Comparison of ENCODE assay signal across 8 cellular contexts in the genomic region with DNA sequence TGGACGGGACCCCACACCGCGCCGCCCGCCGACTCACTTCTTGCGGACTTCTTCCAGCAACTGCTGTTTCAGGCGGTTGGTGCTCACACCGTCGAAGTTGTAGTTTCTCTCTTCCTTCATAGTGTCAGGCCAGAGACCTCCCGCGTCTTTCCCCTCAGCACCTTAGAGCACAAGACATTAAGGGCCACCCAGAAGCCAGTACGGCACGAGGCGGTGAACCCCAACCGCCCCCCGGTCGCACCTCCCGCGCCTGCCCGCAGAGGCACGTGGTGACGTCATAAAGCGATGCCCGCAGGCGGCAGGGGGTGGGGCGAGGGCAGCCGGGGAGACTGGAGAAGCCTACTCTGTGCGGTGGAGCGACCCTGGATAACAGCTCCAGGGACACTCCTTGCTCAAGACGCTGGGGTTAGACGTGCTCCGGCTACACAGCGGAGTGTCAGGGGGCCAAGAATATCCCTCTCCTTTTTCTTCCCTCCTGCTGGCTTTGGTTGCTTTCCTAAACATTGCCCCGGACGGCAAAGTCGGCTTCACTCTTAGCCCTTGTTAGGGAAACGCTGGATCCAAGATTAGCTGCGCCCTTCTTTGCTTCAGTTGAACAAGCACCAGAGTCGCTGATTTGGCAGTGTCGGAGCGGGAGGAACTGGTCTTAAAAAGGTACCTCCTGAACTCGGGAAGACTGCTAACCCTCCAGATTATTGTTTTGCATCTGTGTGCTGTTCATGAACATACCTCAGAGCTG. TPM values are rescaled to one million over a fixed set of nuclear protein-coding genes. Genes with fewer than 3 reads are reported as not detected.
DNase-seq lines count a peak whose midpoint lies in the region; ATAC-seq and TF ChIP-seq lines count a peak whose summit lies in the region.

A gene (minus strand): TSS at position 215 of the 739 bp plus-strand sequence. CDS start 95 bp downstream, at position 120.

- intact Hi-C loops in lower lobe of right lung (cut with DNase I): no loop called here

- peaks cover 2% of the 10 kb centered on the region; the same call in 1 of the 2 replicates for H3K27me3 Mint-ChIP-seq in HFFc6 (ENCODE audit: insufficient read depth)

- H3K36me3 ChIP-seq in lower lobe of right lung: no peaks in the 10 kb centered on the region

- DNase-seq in DMS153 treated with DMSO at 0.1 percent for 48 hours (lab: John Stamatoyannopoulos, UW; ENCODE audit: unreplicated experiment): peak; percentile 64
- DNase-seq in HFFc6: peak; percentile 60
- peak; percentile 48 for DNase-seq in NCI-H510A treated with DMSO at 0.1 percent for 48 hours (lab: John Stamatoyannopoulos, UW)
- DNase-seq in activated CD8-positive, alpha-beta memory T cell treated with anti-CD3 and anti-CD28 coated beads for 1 hour (ENCODE audit: extremely low read depth in 1 of 2, low read depth in 1 of 2): peak; percentile 28
- peak; percentile 17 for DNase-seq in effector CD4-positive, alpha-beta T cell
- DNase-seq in lower lobe of right lung: peak; percentile 85
- peak; percentile 6 to 32 (median 9) for DNase-seq in stimulated activated CD4-positive, alpha-beta T cell treated with anti-CD3 and anti-CD28 coated beads, TNF-alpha, amount 100 ng/mL, for 1 hour (ENCODE audit: low read depth in 3 of 3, low spot score in 1 of 3)
- DNase-seq in NCI-H128 (lab: John Stamatoyannopoulos, UW; ENCODE audit: unreplicated experiment): no peak

- TF ChIP-seq CTCF in HFFc6 (IDR thresholded peaks at IDR 0.05) (no peak), lower lobe of right lung (IDR thresholded peaks at IDR 0.05) (no peak)

- ATAC-seq in lower lobe of right lung: peak; percentile 93 to 96

- H3K4me1 Mint-ChIP-seq in HFFc6 (ENCODE audit: low read depth): peaks cover 24% of the 10 kb centered on the region

- H3K4me3 Mint-ChIP-seq in HFFc6: peak within 1 kb of the TSS; percentile 94

- H3K9me3 ChIP-seq in lower lobe of right lung: no peaks in the 10 kb centered on the region

- H3K27ac ChIP-seq in lower lobe of right lung: peak within 1 kb of the TSS; percentile 8

- H3K27ac Mint-ChIP-seq in HFFc6: peak within 1 kb of the TSS; percentile 95

- peak within 1 kb of the TSS; percentile 67 for H3K4me3 ChIP-seq in lower lobe of right lung

- no peaks in the 10 kb centered on the region for H3K9me3 Mint-ChIP-seq in HFFc6

- peaks cover 12% of the 10 kb centered on the region for H3K4me1 ChIP-seq in lower lobe of right lung

- H3K27me3 ChIP-seq in lower lobe of right lung (ENCODE audit: low read depth): no peaks in the 10 kb centered on the region

- H3K36me3 Mint-ChIP-seq in HFFc6 (ENCODE audit: low read depth): peaks cover 7% of the 10 kb centered on the region; the same call in 1 of the 2 replicates

RNA-seq across cellular contexts. Expression of the gene that starts here (rescaled TPM):
- 1 to 10 TPM; 1.3 to 2.5 (median 2.1) TPM for total RNA-seq in HFFc6 (2021; fragmentation: NEBNext Ultra II Directional; extraction: Animal tissue kit (Norgen Biotek cat#: 25700))
- total RNA-seq in lower lobe of right lung: not detected

Comparison
In these comparisons a context has a peak if more than half of its experiments do, and no peak if none do; other contexts are left out.
1. Peak in DNase-seq, ATAC-seq, H3K4me3 ChIP-seq and H3K27ac ChIP-seq in lower lobe of right lung; RNA of the gene not detected or under 1 TPM.